ENCODE assay signal across 1 cellular context in genomic region chr2:105773568-105773967, GRCh38.
TF ChIP-seq lines count a peak whose summit lies in the region.

No MANE protein-coding gene starts in this region.

TF ChIP-seq in SK-N-SH, 30 proteins besides CTCF, POLR2A, EP300 and RAD21 (continued from another document):
- TF ChIP-seq GABPA (IDR thresholded peaks at IDR 0.05; ENCODE audit: low read depth) (no peak), MXI1 (IDR thresholded peaks at IDR 0.05; ENCODE audit: low read depth, low read length) (no peak), TCF12 (IDR thresholded peaks at IDR 0.05) (no peak), FOXM1 (IDR thresholded peaks at IDR 0.05; ENCODE audit: low read depth) (no peak), USF2 (IDR thresholded peaks at IDR 0.05; ENCODE audit: borderline replicate concordance, low read depth, low read length) (no peak), TAF1 (IDR thresholded peaks at IDR 0.05; ENCODE audit: borderline replicate concordance, low read depth, low read length) (no peak), ZBTB33 (IDR thresholded peaks at IDR 0.05; ENCODE audit: borderline replicate concordance, low read depth) (no peak), MEF2A (IDR thresholded peaks at IDR 0.05; ENCODE audit: borderline replicate concordance, low read depth) (no peak), MAX (IDR thresholded peaks at IDR 0.05; ENCODE audit: low read depth) (no peak), SMC3 (IDR thresholded peaks at IDR 0.05; ENCODE audit: low read depth, low read length) (no peak), JUND (IDR thresholded peaks at IDR 0.05) (no peak), SIN3A (IDR thresholded peaks at IDR 0.05; ENCODE audit: borderline replicate concordance, low read depth, low read length) (no peak), EZH2phosphoT487 (IDR thresholded peaks at IDR 0.05; ENCODE audit: borderline replicate concordance, low read depth) (no peak)
